Comparison of ENCODE assay signal across 28 cellular contexts in genomic region chr19:14694867-14695266, GRCh38. TPM values are rescaled to one million over a fixed set of nuclear protein-coding genes. Genes with fewer than 3 reads are reported as not detected.
"Had no signal": no experiment of that assay in that cellular context is flagged by ENCODE, and none has a peak within 500 bp of the region (broad histone marks: within the 10 kb centered on the region; RNA-seq: fewer than 3 reads in every experiment).

No MANE protein-coding gene starts in this region.

- H3K27ac ChIP-seq: KMS-11, RWPE1 had no signal

- H3K9ac ChIP-seq: KMS-11, SK-N-SH had no signal

- H3K9me3 ChIP-seq: SK-N-SH had no signal

- H3K4me2 ChIP-seq: KMS-11, SK-N-SH had no signal

- DNase-seq: IMR-90; Kasumi-1; MM.1S; NCI-H1092 treated with DMSO at 0.1 percent for 48 hours; NCI-H1436; NCI-H187; NCI-H2029; NCI-H2081 treated with DMSO at 0.1 percent for 48 hours; NCI-H2171; NCI-H226; NCI-H446; NCI-H510A; NCI-H524 treated with DMSO at 0.1 percent for 48 hours; NCI-H69; NCI-H774; NK-92 treated with Interleukin-12 subunit alpha and Interleukin-12 subunit beta, amount 100 ng/mL, for 24 hours; PC-3; SHP77; SK-N-SH had no signal

- ATAC-seq: HepG2, K562, Panc1, PC-3 had no signal

- H3K4me3 ChIP-seq: K562 had no signal

RNA-seq across cellular contexts. Expression of gene ADGRE3, which starts 20.2 kb away (rescaled TPM):
- total RNA-seq: HepG2, HT1080, IMR-90, K562, M059J, OCI-LY7, PC-3, SK-MEL-5 had no signal
- polyA plus RNA-seq: HepG2, IMR-90, K562, SK-N-SH had no signal
